8 cellular contexts compared by ENCODE assay signal in the genomic region with DNA sequence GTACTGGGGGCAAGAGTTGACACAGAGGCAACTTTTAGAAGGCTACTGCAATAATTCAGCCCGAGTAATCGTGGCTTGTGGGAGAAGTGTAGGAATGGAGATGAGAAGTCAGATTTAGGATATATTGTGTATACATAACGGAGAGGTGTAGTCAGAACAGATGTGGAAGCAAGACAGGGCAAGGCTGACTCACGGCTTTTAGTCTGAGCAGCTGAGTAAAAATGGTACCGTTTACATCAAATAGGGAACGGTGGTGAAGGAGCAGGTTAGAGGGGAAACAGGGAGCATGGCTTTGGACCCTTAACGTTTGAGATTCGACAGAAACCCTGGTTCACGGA. TPM values are rescaled to one million over a fixed set of nuclear protein-coding genes. Genes with fewer than 3 reads are reported as not detected.
DNase-seq lines count a peak whose midpoint lies in the region; TF ChIP-seq lines count a peak whose summit lies in the region.

No MANE protein-coding gene starts in this region.

- H3K9me3 ChIP-seq in mononuclear cell (ENCODE audit: low read depth, low read length): no peaks in the 10 kb centered on the region

- DNase-seq in NCI-H2227 treated with DMSO at 0.1 percent for 48 hours (lab: John Stamatoyannopoulos, UW) (peak; percentile 98), NCI-H2227 (lab: John Stamatoyannopoulos, UW; ENCODE audit: unreplicated experiment) (no peak), HFF-Myc (ENCODE audit: extremely low read depth, low read depth) (peak; percentile 59), OCI-M2 (lab: John Stamatoyannopoulos, UW; ENCODE audit: unreplicated experiment) (peak; percentile 98), caudate nucleus (lab: John Stamatoyannopoulos, UW) (peak in 5 of 61 donors; percentile 30 to 49 (median 41)), substantia nigra (lab: John Stamatoyannopoulos, UW) (peak in 3 of 49 donors; percentile 19 to 49 (median 24)), posterior vena cava (ENCODE audit: low spot score) (no peak)

- H3K27ac ChIP-seq in caudate nucleus (ENCODE audit: low read depth, low read length) (peak overlapping the region; percentile 95), substantia nigra (ENCODE audit: low read depth, low read length, poor library complexity, severe bottlenecking) (peak overlapping the region; percentile 96)

- H3K4me1 ChIP-seq in mononuclear cell (ENCODE audit: insufficient read depth, low read length): peaks cover 36% of the 10 kb centered on the region

- intact Hi-C loops in posterior vena cava (cut with DNase I): loop anchor here in 1 of 2 donors (5.0 kb wide), 1 partner anchor 451 kb away; no protein-coding TSS in a partner anchor

- no peak for TF ChIP-seq CTCF in HFF-Myc (IDR thresholded peaks at IDR 0.05; ENCODE audit: low read depth, low read length, missing control alignments)

- H3K4me3 ChIP-seq in HFF-Myc (replicated peaks; ENCODE audit: low read depth, low read length): peak overlapping the region; percentile 74
- H3K4me3 ChIP-seq in mononuclear cell (ENCODE audit: low read length): peak overlapping the region; percentile 74

- H3K27me3 ChIP-seq in mononuclear cell (ENCODE audit: insufficient read depth, low read length): no peaks in the 10 kb centered on the region

RNA-seq across cellular contexts. Expression of gene LSM14A, which starts 0.8 kb away (rescaled TPM):
- total RNA-seq in mononuclear cell (191 TPM), posterior vena cava (100 to 1,000 TPM in 1 of 2 donors, 10 to 100 TPM in 1; 93.2 to 109 TPM)

Comparison
In these comparisons a context has a peak if more than half of its experiments do, and no peak if none do; other contexts are left out.
1. DNase-seq: peak in NCI-H2227 treated with DMSO at 0.1 percent for 48 hours (single experiment), HFF-Myc (single experiment) and OCI-M2 (single experiment); none in NCI-H2227 (single experiment) and posterior vena cava (single experiment).